12 cellular contexts compared by ENCODE assay signal in the genomic region with DNA sequence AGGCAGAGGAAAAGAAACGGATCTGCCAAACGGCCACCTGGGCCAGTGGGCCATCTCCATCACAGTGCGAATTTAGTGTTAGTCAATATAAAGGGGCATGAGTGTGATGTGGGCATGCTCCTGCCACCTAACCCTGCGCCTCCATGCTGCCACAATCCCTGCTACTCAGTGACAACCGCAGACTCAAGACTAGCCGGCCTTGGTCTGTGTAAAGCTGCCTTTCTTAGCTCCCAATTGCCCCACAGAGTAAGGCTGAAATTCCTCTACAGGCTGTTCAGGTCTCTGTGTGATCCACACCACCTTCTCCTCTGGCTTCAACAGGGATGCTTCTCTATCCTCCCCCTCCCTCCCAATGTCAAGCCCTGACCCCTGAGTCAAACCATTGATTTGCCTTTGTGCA.
DNase-seq lines count a peak whose midpoint lies in the region; ATAC-seq and TF ChIP-seq lines count a peak whose summit lies in the region.
"Had no signal": no experiment of that assay in that cellular context is flagged by ENCODE, and none has a peak within 500 bp of the region (broad histone marks: within the 10 kb centered on the region; RNA-seq: fewer than 3 reads in every experiment).

No MANE protein-coding gene starts in this region.

- H3K27ac Mint-ChIP-seq in endodermal cell (no peak overlapping the region), Caco-2 (ENCODE audit: unreplicated experiment) (no peak overlapping the region)

- H3K36me3 ChIP-seq in A673 (ENCODE audit: insufficient read depth, low read length, poor library complexity, severe bottlenecking) = no peaks in the 10 kb centered on the region
- no peaks in the 10 kb centered on the region for H3K36me3 ChIP-seq in BLaER1
- no peaks in the 10 kb centered on the region for H3K36me3 ChIP-seq in endodermal cell (ENCODE audit: control insufficient read depth, insufficient read depth, low read length)
- no peaks in the 10 kb centered on the region for H3K36me3 ChIP-seq in Caco-2 (ENCODE audit: control insufficient read depth, insufficient read depth, low read length)
- H3K36me3 ChIP-seq: SJCRH30 had no signal

- intact Hi-C loops in A673 (cut with micrococcal nuclease; ENCODE audit: unreplicated experiment) (loop anchor here (5.0 kb wide), 2 partner anchors 101 to 261 kb away; no protein-coding TSS in a partner anchor), posterior vena cava (cut with DNase I) (no loop called here), Caco-2 (cut with micrococcal nuclease; ENCODE audit: unreplicated experiment) (no loop called here)

- CTCF ChIA-PET in A673 (lab: Charles Lee) = interaction anchor here (0.7 kb wide), 1 partner anchor 204 kb away, joined by 3 read pairs; no protein-coding TSS in a partner anchor
- CTCF ChIA-PET in Caco-2 (lab: Charles Lee) = interaction anchor here (0.8 to 2.3 kb wide), 4 partner anchors 22 to 318 kb away, joined by 3 to 8 read pairs (median 4); no protein-coding TSS in a partner anchor

- no TSS peak for BruUV-seq in A673 (replicated peaks; lab: Mats Ljungman, UMichigan)
- no TSS peak for BruUV-seq in Caco-2 (replicated peaks; lab: Mats Ljungman, UMichigan)

- POLR2A ChIA-PET in A673 (lab: Charles Lee; ENCODE audit: low non-redundant PET) (no interaction called here), Caco-2 (lab: Charles Lee) (interaction anchor here (0.6 kb wide), 1 partner anchor 232 kb away, joined by 5 read pairs; no protein-coding TSS in a partner anchor)

- H3K9me3 ChIP-seq in A673 (ENCODE audit: low read depth, low read length, poor library complexity, severe bottlenecking) (no peaks in the 10 kb centered on the region), BLaER1 (no peaks in the 10 kb centered on the region), endodermal cell (ENCODE audit: control insufficient read depth, low read length) (no peaks in the 10 kb centered on the region), Caco-2 (no peaks in the 10 kb centered on the region)
- H3K9me3 ChIP-seq: SJCRH30 had no signal

- H3K4me3 Mint-ChIP-seq in endodermal cell = no peak overlapping the region
- H3K4me3 Mint-ChIP-seq in Caco-2 (ENCODE audit: unreplicated experiment) = no peak overlapping the region
- H3K4me3 Mint-ChIP-seq: CD8-positive, alpha-beta memory T cell had no signal

- H3K4me3 ChIP-seq in A673 (ENCODE audit: low read depth, low read length, poor library complexity, severe bottlenecking) = no peak overlapping the region
- H3K4me3 ChIP-seq in BLaER1 = no peak overlapping the region
- no peak overlapping the region for H3K4me3 ChIP-seq in endodermal cell (ENCODE audit: low read length)
- H3K4me3 ChIP-seq in Caco-2 (ENCODE audit: low read depth, low read length) = no peak overlapping the region
- H3K4me3 ChIP-seq: SJCRH30 had no signal

- no peaks in the 10 kb centered on the region for H3K36me3 Mint-ChIP-seq in endodermal cell (ENCODE audit: low read depth)
- H3K36me3 Mint-ChIP-seq in Caco-2 (ENCODE audit: insufficient read depth, unreplicated experiment) = no peaks in the 10 kb centered on the region
- H3K36me3 Mint-ChIP-seq: CD8-positive, alpha-beta memory T cell had no signal

- H3K27me3 ChIP-seq in A673 (replicated peaks; ENCODE audit: insufficient read depth, low read depth, low read length, poor library complexity) (no peaks in the 10 kb centered on the region), BLaER1 (no peaks in the 10 kb centered on the region), endodermal cell (ENCODE audit: control insufficient read depth, insufficient read depth, low read length, poor library complexity, severe bottlenecking) (no peaks in the 10 kb centered on the region), Caco-2 (replicated peaks; ENCODE audit: control insufficient read depth, insufficient read depth, low read length) (no peaks in the 10 kb centered on the region)
- H3K27me3 ChIP-seq: SJCRH30 had no signal

- H3K27me3 Mint-ChIP-seq in endodermal cell (ENCODE audit: insufficient read depth) (no peaks in the 10 kb centered on the region), Caco-2 (ENCODE audit: insufficient read depth, unreplicated experiment) (no peaks in the 10 kb centered on the region)
- H3K27me3 Mint-ChIP-seq: IgD-negative memory B cell had no signal

- H3K9ac ChIP-seq in BLaER1 (no peak overlapping the region), endodermal cell (ENCODE audit: extremely low read depth, low read length, poor library complexity, severe bottlenecking) (no peak overlapping the region)

- H3K27ac ChIP-seq in A673 (ENCODE audit: low read depth, low read length, poor library complexity, severe bottlenecking) (peak overlapping the region; percentile 96), BLaER1 (0 out of 2 replicates have a peak overlapping the region, but pooled peaks have one; percentile 88), endodermal cell (ENCODE audit: low read depth, low read length) (no peak overlapping the region)
- H3K27ac ChIP-seq: C4-2B, SJCRH30 had no signal

- H3K4me1 Mint-ChIP-seq in endodermal cell (peaks cover 6% of the 10 kb centered on the region), Caco-2 (ENCODE audit: low read depth, unreplicated experiment) (no peaks in the 10 kb centered on the region)
- H3K4me1 Mint-ChIP-seq: CD8-positive, alpha-beta memory T cell had no signal

- no peaks in the 10 kb centered on the region for H4K20me1 ChIP-seq in BLaER1

- DNase-seq in A673 (ENCODE audit: low spot score) (no peak), endodermal cell (peak; percentile 26), posterior vena cava (ENCODE audit: low spot score) (peak; percentile 23), GM19240 (ENCODE audit: insufficient read length, low spot score) (no peak), Caco-2 (no peak)
- DNase-seq: GOT3 had no signal

- 83 to 86% methylated on average over 6 of the region's 6 CpGs for WGBS in endodermal cell (ENCODE audit: insufficient coverage in 1 of 2, insufficient read length in 1 of 2), 2 experiments

- no peak for ATAC-seq in SK-N-SH treated with all-trans-retinoic acid at 6 μM for 48 hours

- TF ChIP-seq CTCF in A673 (conservative IDR thresholded peaks at IDR 0.05; ENCODE audit: low read depth, low read length) (no peak), endodermal cell (conservative IDR thresholded peaks at IDR 0.05) (no peak), Caco-2 (IDR thresholded peaks at IDR 0.05; ENCODE audit: insufficient read depth in 1 of 2, low read depth in 1 of 2, low read length in 1 of 2, severe bottlenecking in 1 of 2, unreplicated experiment in 1 of 2) (no peak)

- H3K4me1 ChIP-seq in A673 (ENCODE audit: insufficient read depth, low read length, poor library complexity, severe bottlenecking) = peaks cover 47% of the 10 kb centered on the region
- peaks cover 47% of the 10 kb centered on the region for H3K4me1 ChIP-seq in BLaER1
- no peaks in the 10 kb centered on the region for H3K4me1 ChIP-seq in endodermal cell (ENCODE audit: control insufficient read depth, insufficient read depth, low read length)
- peaks cover 6% of the 10 kb centered on the region; the same call in 1 of the 2 replicates for H3K4me1 ChIP-seq in Caco-2

- H3K4me2 ChIP-seq in BLaER1 = peak overlapping the region; percentile 87

- no peaks in the 10 kb centered on the region for H3K9me3 Mint-ChIP-seq in endodermal cell
- no peaks in the 10 kb centered on the region for H3K9me3 Mint-ChIP-seq in Caco-2 (ENCODE audit: unreplicated experiment)
- H3K9me3 Mint-ChIP-seq: CD8-positive, alpha-beta memory T cell; IgD-negative memory B cell had no signal

TF ChIP-seq in SK-N-SH treated with all-trans-retinoic acid at 6 μM for 48 hours, 23 proteins besides CTCF, POLR2A, EP300 and RAD21:
- TF ChIP-seq GLIS3 (CRISPR knock-in tag; IDR thresholded peaks at IDR 0.05) (no peak), POU6F1 (CRISPR knock-in tag; IDR thresholded peaks at IDR 0.05; ENCODE audit: borderline replicate concordance, low read depth) (no peak), PATZ1 (CRISPR knock-in tag; IDR thresholded peaks at IDR 0.05; ENCODE audit: borderline replicate concordance) (no peak), ZFP30 (CRISPR knock-in tag; IDR thresholded peaks at IDR 0.05) (no peak), OSR1 (CRISPR knock-in tag; IDR thresholded peaks at IDR 0.05) (no peak), RARB (CRISPR knock-in tag; IDR thresholded peaks at IDR 0.05) (no peak), TCF4 (CRISPR knock-in tag; IDR thresholded peaks at IDR 0.05; ENCODE audit: borderline replicate concordance) (no peak), PPARA (CRISPR knock-in tag; IDR thresholded peaks at IDR 0.05; ENCODE audit: borderline replicate concordance) (no peak), ZNF565 (CRISPR knock-in tag; conservative IDR thresholded peaks at IDR 0.05; ENCODE audit: low read depth) (no peak)

Comparison
In these comparisons a context has a peak if more than half of its experiments do, and no peak if none do; other contexts are left out.
1. DNase-seq: peak in endodermal cell (single experiment) and posterior vena cava (single experiment); none in A673 (single experiment), GM19240 (single experiment) and Caco-2 (0 of 2).